37 cellular contexts compared by ENCODE assay signal in the genomic region with DNA sequence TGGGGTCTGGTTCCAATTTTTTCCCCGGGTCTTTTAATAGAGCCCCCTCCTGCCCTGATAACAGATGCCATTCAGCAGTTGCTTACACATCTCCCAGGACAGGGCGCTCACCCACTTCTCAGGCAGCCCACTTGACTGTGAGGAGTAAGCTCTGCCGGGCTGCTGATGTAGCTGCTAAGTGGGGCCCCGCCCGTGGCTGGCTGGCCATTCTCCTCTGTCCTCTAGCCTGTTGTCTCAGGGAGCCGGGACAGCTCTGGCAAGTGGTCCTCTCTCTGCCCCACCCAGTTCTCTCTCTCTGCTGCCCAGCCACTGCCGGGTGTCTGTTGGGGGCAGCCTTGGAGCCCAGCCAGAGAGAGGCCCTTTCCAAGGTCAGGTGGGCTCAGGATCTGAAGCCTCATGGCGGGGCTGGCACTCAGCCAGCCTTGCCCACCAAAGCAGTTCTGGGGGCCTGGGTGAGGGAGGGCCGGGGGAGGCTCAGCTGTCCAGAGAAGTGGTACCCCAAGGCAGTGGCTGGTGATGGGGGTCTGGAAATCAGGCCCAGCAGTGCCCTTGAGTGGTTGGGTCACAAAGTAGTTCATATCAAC. TPM values are rescaled to one million over a fixed set of nuclear protein-coding genes. Genes with fewer than 3 reads are reported as not detected.
"Had no signal": no experiment of that assay in that cellular context is flagged by ENCODE, and none has a peak within 500 bp of the region (broad histone marks: within the 10 kb centered on the region; RNA-seq: fewer than 3 reads in every experiment).

No MANE protein-coding gene starts in this region.

- H3K27me3 ChIP-seq: adrenal gland, MG63 had no signal

- H3K9me3 ChIP-seq: adrenal gland, MG63, SJSA1, SK-N-SH had no signal

- H3K36me3 ChIP-seq: adrenal gland, MG63, SJSA1 had no signal

- H3K27ac ChIP-seq: adrenal gland, SJSA1, VCaP had no signal

- H3K9ac ChIP-seq: SK-N-SH had no signal

- H3K4me3 ChIP-seq: adrenal gland, MG63, SJSA1 had no signal

- ATAC-seq: activated naive CD4-positive, alpha-beta T cell treated with anti-CD3 and anti-CD28 coated beads, Interleukin-2, amount 50 U/mL, for 72 hours; activated T-cell treated with anti-CD3 and anti-CD28 coated beads, Interleukin-2, amount 50 U/mL, for 4 hours; Panc1 had no signal

- H3K4me1 ChIP-seq: adrenal gland, SJSA1 had no signal

- DNase-seq: activated B cell treated with CpG ODN at 0.5 μM for 24 hours; activated CD4-positive, alpha-beta memory T cell treated with anti-CD3 and anti-CD28 coated beads for 36 hours; activated CD4-positive, alpha-beta T cell treated with anti-CD3 and anti-CD28 coated beads for 4 hours; activated CD4-positive, alpha-beta T cell treated with anti-CD3 and anti-CD28 coated beads, Interleukin-2, amount 50 U/mL, for 1 hour; activated CD4-positive, CD25-positive, alpha-beta regulatory T cell treated with anti-CD3 and anti-CD28 coated beads, Interleukin-2, amount 50 U/mL, for 72 hours; activated CD8-positive, alpha-beta memory T cell treated with anti-CD3 and anti-CD28 coated beads, Interleukin-2, amount 50 U/mL, for 4 hours; activated gamma-delta T cell treated with Interleukin-2 at 50 U/mL for 16 hours; activated naive CD4-positive, alpha-beta T cell treated with anti-CD3 and anti-CD28 coated beads for 36 hours; activated T-cell treated with anti-CD3 and anti-CD28 coated beads for 4 hours; activated T-cell treated with anti-CD3 and anti-CD28 coated beads, Interleukin-2, amount 50 U/mL, for 4 hours; adrenal gland; anterior cingulate cortex; caudate nucleus; Kasumi-1; KG1; MG63; NCI-H1048; NCI-H1105 treated with DMSO at 0.1 percent for 48 hours; NCI-H1436; NCI-H1694; NCI-H1930; NCI-H2081 treated with DMSO at 0.1 percent for 48 hours; NCI-H2171; NCI-H226; NCI-H446 treated with DMSO at 0.1 percent for 48 hours; NCI-H69; SHP77 treated with DMSO at 0.1 percent for 48 hours; SK-N-SH; T-helper 1 cell; T-helper 2 cell; T-helper 9 cell had no signal

- H3K4me2 ChIP-seq: SK-N-SH had no signal

RNA-seq across cellular contexts. Expression of a gene that starts 8.9 kb away (rescaled TPM):
- total RNA-seq: activated B cell treated with CpG ODN at 0.5 μM for 24 hours; activated CD4-positive, alpha-beta memory T cell treated with anti-CD3 and anti-CD28 coated beads for 36 hours; activated naive CD4-positive, alpha-beta T cell treated with anti-CD3 and anti-CD28 coated beads for 36 hours; activated naive CD4-positive, alpha-beta T cell treated with anti-CD3 and anti-CD28 coated beads, Interleukin-2, amount 50 U/mL, for 72 hours; activated T-cell treated with anti-CD3 and anti-CD28 coated beads, Interleukin-2, amount 50 U/mL, for 4 hours; activated T-helper 1 cell treated with anti-CD3 and anti-CD28 coated beads, Interleukin-12 subunit alpha, Interleukin-12 subunit beta, Interleukin-2, Interleukin-4 antibody, amounts not matched to agents 30 ng/mL and 10 ng/mL and 1 ng/mL, durations not matched to agents 14 hours and 24 hours and 36 hours; bronchial epithelial cell; SJSA1 had no signal
- polyA plus RNA-seq: SK-N-SH had no signal

RNA-seq across cellular contexts. Expression of a gene that starts 21.8 kb away (rescaled TPM):
- total RNA-seq: activated B cell treated with CpG ODN at 0.5 μM for 24 hours had no signal
